In the genomic region with DNA sequence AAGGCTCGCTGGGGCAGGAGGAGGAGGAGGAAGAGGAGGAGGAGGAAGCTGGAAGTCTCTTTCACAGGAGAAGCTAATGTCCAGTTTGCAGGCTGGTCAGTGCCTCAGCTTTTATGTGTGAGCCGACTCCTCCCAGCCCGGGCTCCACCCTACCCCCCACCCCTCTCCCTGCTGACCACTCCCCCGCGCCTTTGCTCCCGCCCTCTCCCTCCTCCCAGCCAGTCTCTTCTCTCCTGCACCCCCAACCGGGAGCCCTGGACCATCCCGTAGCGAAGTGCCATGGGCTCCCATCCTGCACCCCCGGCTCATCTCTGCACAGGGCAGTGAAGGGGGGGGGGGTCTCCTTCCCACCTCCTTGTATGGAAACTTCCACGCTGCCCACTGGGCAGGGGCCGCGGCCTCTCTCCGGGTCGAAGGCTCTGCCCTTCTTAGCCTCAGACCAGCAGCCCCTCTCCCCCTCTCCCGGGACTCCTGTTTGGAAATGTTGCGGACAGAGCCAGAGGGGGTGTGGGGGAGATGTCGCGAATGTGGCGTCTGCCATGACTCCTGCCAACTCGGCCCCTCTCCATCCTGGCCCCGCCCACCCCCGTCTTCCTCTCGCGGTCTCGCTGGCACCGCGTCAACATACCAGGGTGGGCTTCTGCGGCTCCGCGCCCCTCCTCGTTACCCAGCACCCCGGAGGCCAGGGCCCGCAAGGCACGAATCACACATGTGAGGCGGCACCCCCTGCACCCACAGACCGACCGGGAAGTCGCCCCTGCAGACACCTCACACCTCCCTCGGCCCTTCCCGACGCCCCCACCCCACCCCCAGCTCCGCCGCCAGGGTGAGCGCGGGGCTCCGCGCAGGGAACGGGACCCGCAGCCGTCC, we compare ENCODE assay signal across 10 cellular contexts. TPM values are rescaled to one million over a fixed set of nuclear protein-coding genes. Genes with fewer than 3 reads are reported as not detected.
DNase-seq lines count a peak whose midpoint lies in the region; ATAC-seq and TF ChIP-seq lines count a peak whose summit lies in the region.
"Had no signal": no experiment of that assay in that cellular context is flagged by ENCODE, and none has a peak within 500 bp of the region (broad histone marks: within the 10 kb centered on the region; RNA-seq: fewer than 3 reads in every experiment).

No MANE protein-coding gene starts in this region.

- H3K4me1 ChIP-seq in ascending aorta: peaks cover 7 to 13% of the 10 kb centered on the region in 2 donors
- H3K4me1 ChIP-seq in thymus (ENCODE audit: control insufficient read depth, insufficient read depth, low read length): no peaks in the 10 kb centered on the region

- H3K27ac ChIP-seq in ascending aorta (no peak overlapping the region), thymus (ENCODE audit: low read depth) (no peak overlapping the region)
- H3K27ac ChIP-seq: C4-2B had no signal

- no peaks in the 10 kb centered on the region for H3K9me3 ChIP-seq in ascending aorta
- H3K9me3 ChIP-seq in thymus (ENCODE audit: control insufficient read depth): no peaks in the 10 kb centered on the region

- 3% methylated on average over 51 of the region's 51 CpGs for WGBS in thymus

- H3K4me3 ChIP-seq in ascending aorta (peak overlapping the region; percentile 51 to 59), thymus (ENCODE audit: low read length) (peak overlapping the region; percentile 18)

- TF ChIP-seq CTCF in ascending aorta (IDR thresholded peaks at IDR 0.05): no peak

- intact Hi-C loops in ascending aorta (cut with DNase I): no loop called here

- no peak for ATAC-seq in HG03571 (IDR thresholded peaks at IDR 0.05; ENCODE audit: unreplicated experiment)
- no peak for ATAC-seq in GM18498 (IDR thresholded peaks at IDR 0.05; ENCODE audit: unreplicated experiment)
- no peak for ATAC-seq in HG03097 (IDR thresholded peaks at IDR 0.05; ENCODE audit: low FRiP score, unreplicated experiment)

- H3K27me3 ChIP-seq in ascending aorta (peaks cover 33% of the 10 kb centered on the region), thymus (ENCODE audit: control insufficient read depth, insufficient read depth) (peaks cover 75% of the 10 kb centered on the region)

- DNase-seq in NCI-H82 (lab: John Stamatoyannopoulos, UW) (peak; percentile 23), NCI-H82 treated with DMSO at 0.1 percent for 48 hours (lab: John Stamatoyannopoulos, UW; ENCODE audit: unreplicated experiment) (no peak), ascending aorta (ENCODE audit: low spot score in 2 of 2) (no peak), iPS-NIHi11 (ENCODE audit: low spot score) (peak; percentile 92)

- H3K36me3 ChIP-seq in ascending aorta (no peaks in the 10 kb centered on the region), thymus (ENCODE audit: control insufficient read depth, insufficient read depth) (no peaks in the 10 kb centered on the region)

RNA-seq across cellular contexts. Expression of a gene that starts 1.8 kb away (rescaled TPM):
- 124 TPM for total RNA-seq in ascending aorta
- 7.2 TPM for polyA plus RNA-seq in thymus
- total RNA-seq: T-helper 2 cell treated with Interferon-gamma antibody and Interleukin-4, amounts not matched to agents 100 ng/mL and 5 ng/mL, for 36 hours had no signal

RNA-seq across cellular contexts. Expression of a gene that starts 23.6 kb away (rescaled TPM):
- not detected for total RNA-seq in ascending aorta
- 2.4 TPM for polyA plus RNA-seq in thymus
- total RNA-seq: T-helper 2 cell treated with Interferon-gamma antibody and Interleukin-4, amounts not matched to agents 100 ng/mL and 5 ng/mL, for 36 hours had no signal

RNA-seq across cellular contexts. Expression of a gene that starts 34.2 kb away (rescaled TPM):
- total RNA-seq in ascending aorta: not detected
- polyA plus RNA-seq in thymus: 0.46 TPM
- total RNA-seq: T-helper 2 cell treated with Interferon-gamma antibody and Interleukin-4, amounts not matched to agents 100 ng/mL and 5 ng/mL, for 36 hours had no signal

Comparison
In these comparisons a context has a peak if more than half of its experiments do, and no peak if none do; other contexts are left out.
1. DNase-seq: peak in NCI-H82 (single experiment) and iPS-NIHi11 (single experiment); none in NCI-H82 treated with DMSO at 0.1 percent for 48 hours (single experiment) and ascending aorta (0 of 2).